In the genomic region with DNA sequence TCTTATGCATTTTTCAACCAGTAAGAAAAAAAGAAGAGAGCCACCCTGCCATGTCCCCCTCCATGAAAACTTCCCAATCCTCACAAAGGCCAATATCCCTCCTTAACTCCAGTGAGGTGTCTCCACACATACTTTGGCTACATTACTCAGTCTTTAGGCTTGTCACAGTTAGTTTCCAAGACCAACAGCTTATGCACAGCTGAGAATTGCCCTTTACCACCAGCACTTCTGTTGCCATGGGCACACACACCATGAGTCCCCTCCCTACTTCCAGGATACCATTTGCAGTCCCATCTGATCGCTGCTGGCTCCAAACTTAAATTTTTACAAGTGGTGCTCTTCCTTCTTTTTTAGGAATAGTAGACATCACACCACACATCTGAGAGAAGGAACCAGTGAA, we compare ENCODE assay signal across 9 cellular contexts.
"Had no signal": no experiment of that assay in that cellular context is flagged by ENCODE, and none has a peak within 500 bp of the region (broad histone marks: within the 10 kb centered on the region; RNA-seq: fewer than 3 reads in every experiment).

No MANE protein-coding gene starts in this region.

- H3K36me3 ChIP-seq: HAP-1 had no signal

- H3K27ac ChIP-seq: HL-60 had no signal

- DNase-seq: GOT3, H7, HFFc6, IMR-90 had no signal

- H3K4me3 ChIP-seq: HAP-1, K562 had no signal

- ATAC-seq: HCT116, HepG2, K562 had no signal

- H3K9me3 ChIP-seq: HAP-1 had no signal
